Comparison of ENCODE assay signal across 20 cellular contexts in the genomic region with DNA sequence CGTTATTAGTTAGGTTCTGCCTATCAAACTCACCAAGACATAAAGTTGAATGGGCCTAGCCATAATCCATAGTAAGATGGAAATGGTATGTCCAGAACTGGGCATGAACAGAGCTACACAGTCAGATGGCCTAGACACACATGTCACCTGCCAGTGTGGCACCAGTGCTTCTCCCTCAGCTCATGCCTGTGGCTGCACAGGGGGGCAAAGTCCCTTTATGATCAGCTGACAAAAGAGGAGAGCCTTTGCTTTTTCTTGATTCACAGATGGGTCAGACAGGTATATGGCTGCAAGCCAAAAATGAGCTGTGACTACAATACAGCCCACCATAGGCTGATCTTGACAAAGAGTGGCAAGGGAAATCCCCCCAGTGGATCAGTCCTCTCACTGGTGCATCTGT. TPM values are rescaled to one million over a fixed set of nuclear protein-coding genes. Genes with fewer than 3 reads are reported as not detected.
DNase-seq lines count a peak whose midpoint lies in the region; ATAC-seq, FAIRE-seq and TF ChIP-seq lines count a peak whose summit lies in the region.
"Had no signal": no experiment of that assay in that cellular context is flagged by ENCODE, and none has a peak within 500 bp of the region (broad histone marks: within the 10 kb centered on the region; RNA-seq: fewer than 3 reads in every experiment).

No MANE protein-coding gene starts in this region.

- TF ChIP-seq POLR2A in HepG2 (IDR thresholded peaks at IDR 0.05; ENCODE audit: insufficient read depth in 1 of 2, low read depth in 2 of 2, low read length in 2 of 2): no peak
- TF ChIP-seq POLR2A in stomach (IDR thresholded peaks at IDR 0.05): no peak

- TF ChIP-seq EP300 in HepG2 (IDR thresholded peaks at IDR 0.05; ENCODE audit: low read depth in 2 of 2, low read length in 2 of 2) (no peak), HepG2 (CRISPR knock-in tag; IDR thresholded peaks at IDR 0.05; ENCODE audit: borderline replicate concordance) (no peak), stomach (IDR thresholded peaks at IDR 0.05) (no peak)

- ATAC-seq in activated naive CD8-positive, alpha-beta T cell treated with anti-CD3 and anti-CD28 coated beads, Interleukin-2, amount 10 ng/mL, durations not matched to agents 7 days and 5 days (ENCODE audit: low read depth): no peak
- no peak for ATAC-seq in activated naive CD8-positive, alpha-beta T cell treated with anti-CD3 and anti-CD28 coated beads, Interleukin-2, amount 50 U/mL, for 24 hours
- peak; percentile 21; the same call in 1 of the 3 replicates for ATAC-seq in HepG2
- no peak for ATAC-seq in stimulated activated naive B cell treated with anti-CD40 and anti-IgM and Interleukin-4, amounts not matched to agents 10 μg/mL and 1 μg/mL and 100 μg/mL, for 72 hours (replicated peaks)

- H2AFZ ChIP-seq in hepatocyte: no peak overlapping the region
- H2AFZ ChIP-seq in HepG2 (ENCODE audit: low read length): no peak overlapping the region
- H2AFZ ChIP-seq: GM23248 had no signal

- peaks cover 13% of the 10 kb centered on the region for H3K4me1 Mint-ChIP-seq in activated naive CD8-positive, alpha-beta T cell treated with anti-CD3 and anti-CD28 coated beads, Interleukin-2, amount 10 ng/mL, durations not matched to agents 7 days and 5 days
- peaks cover 16% of the 10 kb centered on the region for H3K4me1 Mint-ChIP-seq in activated naive CD8-positive, alpha-beta T cell treated with anti-CD3 and anti-CD28 coated beads, Interleukin-2, amount 50 U/mL, for 24 hours
- H3K4me1 Mint-ChIP-seq in stimulated activated naive B cell treated with anti-CD40 and anti-IgM and Interleukin-4, amounts not matched to agents 10 μg/mL and 1 μg/mL and 100 μg/mL, for 72 hours: peaks cover 24 to 33% of the 10 kb centered on the region in 2 donors

- H4K20me1 ChIP-seq in hepatocyte (ENCODE audit: insufficient read depth, poor library complexity, severe bottlenecking): no peaks in the 10 kb centered on the region
- no peaks in the 10 kb centered on the region for H4K20me1 ChIP-seq in HepG2 (ENCODE audit: insufficient read depth, low read length)

- H3K9ac ChIP-seq in HepG2 (ENCODE audit: insufficient read depth, low read depth, low read length): no peak overlapping the region
- H3K9ac ChIP-seq: GM23248 had no signal

- no peaks in the 10 kb centered on the region for H3K9me3 Mint-ChIP-seq in activated naive CD8-positive, alpha-beta T cell treated with anti-CD3 and anti-CD28 coated beads, Interleukin-2, amount 10 ng/mL, durations not matched to agents 7 days and 5 days
- H3K9me3 Mint-ChIP-seq in activated naive CD8-positive, alpha-beta T cell treated with anti-CD3 and anti-CD28 coated beads, Interleukin-2, amount 50 U/mL, for 24 hours: no peaks in the 10 kb centered on the region
- H3K9me3 Mint-ChIP-seq in stimulated activated naive B cell treated with anti-CD40 and anti-IgM and Interleukin-4, amounts not matched to agents 10 μg/mL and 1 μg/mL and 100 μg/mL, for 72 hours: no peaks in the 10 kb centered on the region
- H3K9me3 Mint-ChIP-seq: CD4-positive, CD25-positive, alpha-beta regulatory T cell; CD8-positive, alpha-beta memory T cell had no signal

- no peaks in the 10 kb centered on the region for H3K36me3 ChIP-seq in hepatocyte (replicated peaks; ENCODE audit: insufficient read depth, low read depth)
- peaks cover 2 to 17% of the 10 kb centered on the region in 2 experiments; a peak in 3 of 5 replicates for H3K36me3 ChIP-seq in HepG2 (replicated peaks in 1 of 2; ENCODE audit: control insufficient read depth in 1 of 2, insufficient read depth in 2 of 2, low read length in 2 of 2)
- peaks cover 0 to 25% (median 16%) of the 10 kb centered on the region in 4 donors for H3K36me3 ChIP-seq in stomach
- H3K36me3 ChIP-seq: BE2C, HAP-1 had no signal

- H3K27me3 ChIP-seq in hepatocyte: no peaks in the 10 kb centered on the region
- H3K27me3 ChIP-seq in HepG2 (ENCODE audit: control insufficient read depth in 1 of 2, insufficient read depth in 2 of 2, low read length in 2 of 2): no peaks in the 10 kb centered on the region
- H3K27me3 ChIP-seq in stomach: no peaks in the 10 kb centered on the region
- H3K27me3 ChIP-seq: BE2C had no signal

- H3K27ac ChIP-seq in hepatocyte: no peak overlapping the region
- H3K27ac ChIP-seq in HepG2 (ENCODE audit: extremely low read length, insufficient read depth, low read length): no peak overlapping the region
- H3K27ac ChIP-seq in stomach: no peak overlapping the region
- H3K27ac ChIP-seq: GM23248 had no signal

- no peak overlapping the region for H3K4me2 ChIP-seq in hepatocyte
- no peak overlapping the region for H3K4me2 ChIP-seq in HepG2 (ENCODE audit: low read depth, low read length)

- peak overlapping the region; percentile 8 for H3K27ac Mint-ChIP-seq in activated naive CD8-positive, alpha-beta T cell treated with anti-CD3 and anti-CD28 coated beads, Interleukin-2, amount 10 ng/mL, durations not matched to agents 7 days and 5 days
- H3K27ac Mint-ChIP-seq in activated naive CD8-positive, alpha-beta T cell treated with anti-CD3 and anti-CD28 coated beads, Interleukin-2, amount 50 U/mL, for 24 hours: no peak overlapping the region
- peak overlapping the region; percentile 59 for H3K27ac Mint-ChIP-seq in stimulated activated naive B cell treated with anti-CD40 and anti-IgM and Interleukin-4, amounts not matched to agents 10 μg/mL and 1 μg/mL and 100 μg/mL, for 72 hours
- H3K27ac Mint-ChIP-seq: CD8-positive, alpha-beta memory T cell had no signal

- no peak for TF ChIP-seq RAD21 in HepG2 (CRISPR knock-in tag; IDR thresholded peaks at IDR 0.05)

- no peaks in the 10 kb centered on the region for H3K4me1 ChIP-seq in hepatocyte (ENCODE audit: insufficient read depth)
- peaks cover 16% of the 10 kb centered on the region; the same call in 1 of the 2 replicates for H3K4me1 ChIP-seq in HepG2 (ENCODE audit: insufficient read depth, low read length)
- peaks cover 0 to 5% (median 2%) of the 10 kb centered on the region in 4 donors for H3K4me1 ChIP-seq in stomach
- H3K4me1 ChIP-seq: BE2C, HAP-1 had no signal

- H3K9me3 ChIP-seq in hepatocyte (ENCODE audit: low read depth): no peaks in the 10 kb centered on the region
- no peaks in the 10 kb centered on the region for H3K9me3 ChIP-seq in HepG2 (ENCODE audit: low read length)
- H3K9me3 ChIP-seq in stomach: no peaks in the 10 kb centered on the region
- H3K9me3 ChIP-seq: BE2C, HAP-1 had no signal

- no peaks in the 10 kb centered on the region for H3K9me2 ChIP-seq in hepatocyte (replicated peaks; ENCODE audit: insufficient read depth)

- intact Hi-C loops in HepG2 (cut with micrococcal nuclease; ENCODE audit: unreplicated experiment) (no loop called here), stomach (cut with DNase I; ENCODE audit: low total_unique reads) (no loop called here)

- in situ Hi-C loops in HepG2 (cut with HindIII; ENCODE audit: extremely low pct_ligation_motif_present, low pct_unique_long_range_greater_than_20kb) (no loop called here), GM13977 (cut with MboI; ENCODE audit: low pct_unique_long_range_greater_than_20kb, low sequenced_read_pairs, unreplicated experiment) (no loop called here)

- no peak for FAIRE-seq in HepG2 (lab: Jason Lieb, UNC)
- FAIRE-seq: A204.1, G401.6, GM12891, GM18507 had no signal

- no peaks in the 10 kb centered on the region for H3K27me3 Mint-ChIP-seq in activated naive CD8-positive, alpha-beta T cell treated with anti-CD3 and anti-CD28 coated beads, Interleukin-2, amount 10 ng/mL, durations not matched to agents 7 days and 5 days
- H3K27me3 Mint-ChIP-seq in activated naive CD8-positive, alpha-beta T cell treated with anti-CD3 and anti-CD28 coated beads, Interleukin-2, amount 50 U/mL, for 24 hours: no peaks in the 10 kb centered on the region
- no peaks in the 10 kb centered on the region for H3K27me3 Mint-ChIP-seq in stimulated activated naive B cell treated with anti-CD40 and anti-IgM and Interleukin-4, amounts not matched to agents 10 μg/mL and 1 μg/mL and 100 μg/mL, for 72 hours
- H3K27me3 Mint-ChIP-seq: CD4-positive, CD25-positive, alpha-beta regulatory T cell; CD8-positive, alpha-beta memory T cell had no signal

- CTCF ChIA-PET in HepG2 (lab: Yijun Ruan, JAX; ENCODE audit: low intra/inter-chr PET ratio, low total read pairs): no interaction called here

- no peak overlapping the region for H3K4me3 Mint-ChIP-seq in activated naive CD8-positive, alpha-beta T cell treated with anti-CD3 and anti-CD28 coated beads, Interleukin-2, amount 10 ng/mL, durations not matched to agents 7 days and 5 days
- no peak overlapping the region for H3K4me3 Mint-ChIP-seq in activated naive CD8-positive, alpha-beta T cell treated with anti-CD3 and anti-CD28 coated beads, Interleukin-2, amount 50 U/mL, for 24 hours
- no peak overlapping the region for H3K4me3 Mint-ChIP-seq in stimulated activated naive B cell treated with anti-CD40 and anti-IgM and Interleukin-4, amounts not matched to agents 10 μg/mL and 1 μg/mL and 100 μg/mL, for 72 hours
- H3K4me3 Mint-ChIP-seq: CD4-positive, CD25-positive, alpha-beta regulatory T cell; CD8-positive, alpha-beta memory T cell had no signal

- H3K79me2 ChIP-seq in hepatocyte: no peaks in the 10 kb centered on the region
- no peaks in the 10 kb centered on the region for H3K79me2 ChIP-seq in HepG2 (ENCODE audit: insufficient read depth, low read length)

- no peak for DNase-seq in activated naive CD8-positive, alpha-beta T cell treated with anti-CD3 and anti-CD28 coated beads, Interleukin-2, amount 10 ng/mL, durations not matched to agents 7 days and 5 days
- no peak for DNase-seq in activated naive CD8-positive, alpha-beta T cell treated with anti-CD3 and anti-CD28 coated beads, Interleukin-2, amount 50 U/mL, for 24 hours
- DNase-seq in hepatocyte (ENCODE audit: low spot score): peak; percentile 55
- peak; percentile 50 for DNase-seq in HepG2 (ENCODE audit: low spot score)
- DNase-seq in stimulated activated naive B cell treated with anti-CD40 and anti-IgM and Interleukin-4, amounts not matched to agents 10 μg/mL and 1 μg/mL and 100 μg/mL, for 72 hours: no peak
- DNase-seq in Kasumi-1 (lab: John Stamatoyannopoulos, UW): no peak
- no peak for DNase-seq in GM13977 (ENCODE audit: low spot score)
- no peak for DNase-seq in stomach
- DNase-seq: ACHN; BE2C; C1 segment of cervical spinal cord; CD4-positive, CD25-positive, alpha-beta regulatory T cell; CD8-positive, alpha-beta memory T cell; COR-L47; GM23248 had no signal

- peaks cover 1% of the 10 kb centered on the region for H3K36me3 Mint-ChIP-seq in activated naive CD8-positive, alpha-beta T cell treated with anti-CD3 and anti-CD28 coated beads, Interleukin-2, amount 10 ng/mL, durations not matched to agents 7 days and 5 days
- H3K36me3 Mint-ChIP-seq in activated naive CD8-positive, alpha-beta T cell treated with anti-CD3 and anti-CD28 coated beads, Interleukin-2, amount 50 U/mL, for 24 hours (ENCODE audit: low read depth): no peaks in the 10 kb centered on the region
- peaks cover 7 to 17% of the 10 kb centered on the region in 2 donors for H3K36me3 Mint-ChIP-seq in stimulated activated naive B cell treated with anti-CD40 and anti-IgM and Interleukin-4, amounts not matched to agents 10 μg/mL and 1 μg/mL and 100 μg/mL, for 72 hours

- POLR2A ChIA-PET in activated naive CD8-positive, alpha-beta T cell treated with anti-CD3 and anti-CD28 coated beads, Interleukin-2, amount 10 ng/mL, durations not matched to agents 7 days and 5 days (lab: Charles Lee): interaction anchor here (0.5 kb wide), 1 partner anchor 26 kb away, joined by 3 read pairs; no protein-coding TSS in a partner anchor
- POLR2A ChIA-PET in HepG2 (lab: Yijun Ruan, JAX): interaction anchor here (1.1 to 1.5 kb wide), 2 partner anchors 24 to 27 kb away, joined by 3 to 6 read pairs; no protein-coding TSS in a partner anchor

- BruUV-seq in HepG2 (replicated peaks; lab: Mats Ljungman, UMichigan): no TSS peak

- TF ChIP-seq CTCF in hepatocyte (IDR thresholded peaks at IDR 0.05; ENCODE audit: poor library complexity): no peak
- TF ChIP-seq CTCF in HepG2 (CRISPR knock-in tag; IDR thresholded peaks at IDR 0.05): no peak
- no peak for TF ChIP-seq CTCF in GM13977 (IDR thresholded peaks at IDR 0.05; ENCODE audit: extremely low read depth, insufficient read depth, missing control alignments)
- TF ChIP-seq CTCF in stomach (IDR thresholded peaks at IDR 0.05): no peak

- H3K4me3 ChIP-seq in hepatocyte (no peak overlapping the region), HepG2 (replicated peaks in 1 of 3; ENCODE audit: insufficient read depth in 1 of 3, low read depth in 2 of 3, low read length in 3 of 3) (no peak overlapping the region), stomach (no peak overlapping the region)
- H3K4me3 ChIP-seq: GM23248, HAP-1 had no signal

- WGBS in hepatocyte (ENCODE audit: low lambda C conversion rate, missing lambda C conversion rate): 94% methylated on average over 1 of the region's 1 CpG
- WGBS in HepG2 (ENCODE audit: low lambda C conversion rate): 100% methylated on average over 1 of the region's 1 CpG
- 97 to 100% (median 100%) methylated on average over 1 of the region's 1 CpG for WGBS in stomach, 5 donors

RNA-seq across cellular contexts. Expression of a gene that starts 28.3 kb away (rescaled TPM):
- total RNA-seq in activated naive CD8-positive, alpha-beta T cell treated with anti-CD3 and anti-CD28 coated beads, Interleukin-2, amount 10 ng/mL, durations not matched to agents 7 days and 5 days: 100 to 1,000 TPM; 105 to 114 TPM
- total RNA-seq in hepatocyte (119 and 138 TPM in 2 replicates), HepG2 (2016; rRNA removed; fragmentation: Illumina TruSeq; extraction: Trizol) (300 and 332 TPM in 2 replicates), stomach (100 to 1,000 TPM in 2 of 5 donors, 10 to 100 TPM in 3; 30.3 to 165 (median 87.5) TPM)
- polyA plus RNA-seq in hepatocyte (92.8 and 101 TPM in 2 replicates), HepG2 (2011; rRNA removed) (67.2 and 88.2 TPM in 2 replicates), stomach (10 to 100 TPM; 34.6 to 46.4 (median 43.1) TPM)
- 45.1 and 56.7 TPM in 2 replicates for total RNA-seq in HepG2 (2016; cell fraction: cytosol; rRNA removed; fragmentation: Illumina TruSeq; extraction: Trizol; ENCODE audit: low read depth)
- 302 and 329 TPM in 2 replicates for total RNA-seq in HepG2 (2016; cell fraction: insoluble cytoplasmic fraction; rRNA removed; fragmentation: Illumina TruSeq; extraction: Trizol)
- 220 and 258 TPM in 2 replicates for total RNA-seq in HepG2 (2016; cell fraction: membrane; rRNA removed; fragmentation: Illumina TruSeq; extraction: Trizol)
- 168 and 191 TPM in 2 replicates for total RNA-seq in HepG2 (2016; cell fraction: nucleus; rRNA removed; fragmentation: Illumina TruSeq; extraction: Trizol)
- 44.2 and 66.6 TPM in 2 replicates for polyA plus RNA-seq in HepG2 (2011; cell fraction: cytosol; rRNA removed)
- polyA plus RNA-seq in HepG2 (2011; cell fraction: nucleus; rRNA removed): 90.2 and 107 TPM in 2 replicates
- 93.8 and 117 TPM in 2 replicates for polyA plus RNA-seq in HepG2 (2012)
- 26.0 and 34.9 TPM in 2 replicates for polyA plus RNA-seq in HepG2 (2016; cell fraction: cytosol; fragmentation: Illumina TruSeq; extraction: Trizol; ENCODE audit: low read depth)
- polyA plus RNA-seq in HepG2 (2016; cell fraction: insoluble cytoplasmic fraction; fragmentation: Illumina TruSeq; extraction: Trizol; ENCODE audit: low read depth): 237 and 245 TPM in 2 replicates
- 111 and 128 TPM in 2 replicates for polyA plus RNA-seq in HepG2 (2016; cell fraction: membrane; fragmentation: Illumina TruSeq; extraction: Trizol; ENCODE audit: low read depth)
- 205 and 220 TPM in 2 replicates for polyA plus RNA-seq in HepG2 (2016; cell fraction: nucleus; fragmentation: Illumina TruSeq; extraction: Trizol; ENCODE audit: insufficient read depth, low read depth)
- polyA minus RNA-seq in HepG2 (2011; rRNA and poly(A)+ RNA removed; ENCODE audit: low replicate concordance): 78.3 and 92.3 TPM in 2 replicates
- 89.8 and 100 TPM in 2 replicates for polyA minus RNA-seq in HepG2 (2011; cell fraction: cytosol; rRNA and poly(A)+ RNA removed)
- polyA minus RNA-seq in HepG2 (2011; cell fraction: nucleus; rRNA and poly(A)+ RNA removed): 137 and 187 TPM in 2 replicates

RNA-seq across cellular contexts. Expression of a gene that starts 28.9 kb away (rescaled TPM):
- total RNA-seq in activated naive CD8-positive, alpha-beta T cell treated with anti-CD3 and anti-CD28 coated beads, Interleukin-2, amount 10 ng/mL, durations not matched to agents 7 days and 5 days: 10 to 100 TPM; 33.4 to 39.1 TPM
- total RNA-seq in hepatocyte (32.5 and 33.6 TPM in 2 replicates), HepG2 (2016; rRNA removed; fragmentation: Illumina TruSeq; extraction: Trizol) (15.7 and 21.5 TPM in 2 replicates), stomach (10 to 100 TPM in 4 of 5 donors, 1 to 10 TPM in 1; 5.8 to 51.6 (median 21.9) TPM)
- polyA plus RNA-seq in hepatocyte (44.4 and 44.5 TPM in 2 replicates), HepG2 (2011; rRNA removed) (33.9 and 45.2 TPM in 2 replicates), stomach (10 to 100 TPM in 1 of 3 donors, 1 to 10 TPM in 2; 5.7 to 11.4 (median 9.6) TPM)
- 1.6 and 1.7 TPM in 2 replicates for total RNA-seq in HepG2 (2016; cell fraction: cytosol; rRNA removed; fragmentation: Illumina TruSeq; extraction: Trizol; ENCODE audit: low read depth)
- 13.2 and 21.0 TPM in 2 replicates for total RNA-seq in HepG2 (2016; cell fraction: insoluble cytoplasmic fraction; rRNA removed; fragmentation: Illumina TruSeq; extraction: Trizol)
- total RNA-seq in HepG2 (2016; cell fraction: membrane; rRNA removed; fragmentation: Illumina TruSeq; extraction: Trizol): 7.2 and 9.0 TPM in 2 replicates
- 18.7 and 20.0 TPM in 2 replicates for total RNA-seq in HepG2 (2016; cell fraction: nucleus; rRNA removed; fragmentation: Illumina TruSeq; extraction: Trizol)
- polyA plus RNA-seq in HepG2 (2011; cell fraction: cytosol; rRNA removed): 24.6 and 25.3 TPM in 2 replicates
- polyA plus RNA-seq in HepG2 (2011; cell fraction: nucleus; rRNA removed): 23.8 and 26.6 TPM in 2 replicates
- 18.5 and 22.4 TPM in 2 replicates for polyA plus RNA-seq in HepG2 (2012)
- 1.5 and 1.9 TPM in 2 replicates for polyA plus RNA-seq in HepG2 (2016; cell fraction: cytosol; fragmentation: Illumina TruSeq; extraction: Trizol; ENCODE audit: low read depth)
- polyA plus RNA-seq in HepG2 (2016; cell fraction: insoluble cytoplasmic fraction; fragmentation: Illumina TruSeq; extraction: Trizol; ENCODE audit: low read depth): 13.9 and 16.7 TPM in 2 replicates
- 5.0 and 5.8 TPM in 2 replicates for polyA plus RNA-seq in HepG2 (2016; cell fraction: membrane; fragmentation: Illumina TruSeq; extraction: Trizol; ENCODE audit: low read depth)
- polyA plus RNA-seq in HepG2 (2016; cell fraction: nucleus; fragmentation: Illumina TruSeq; extraction: Trizol; ENCODE audit: insufficient read depth, low read depth): 26.4 and 31.8 TPM in 2 replicates
- 75.3 and 118 TPM in 2 replicates for polyA minus RNA-seq in HepG2 (2011; rRNA and poly(A)+ RNA removed; ENCODE audit: low replicate concordance)
- 16.4 and 21.8 TPM in 2 replicates for polyA minus RNA-seq in HepG2 (2011; cell fraction: cytosol; rRNA and poly(A)+ RNA removed)
- polyA minus RNA-seq in HepG2 (2011; cell fraction: nucleus; rRNA and poly(A)+ RNA removed): 26.3 and 29.3 TPM in 2 replicates

RNA-seq across cellular contexts. Expression of a gene that starts 29.1 kb away (rescaled TPM):
- total RNA-seq in activated naive CD8-positive, alpha-beta T cell treated with anti-CD3 and anti-CD28 coated beads, Interleukin-2, amount 10 ng/mL, durations not matched to agents 7 days and 5 days: 10 to 100 TPM; 66.2 to 68.2 TPM
- total RNA-seq in hepatocyte (90.1 and 96.4 TPM in 2 replicates), HepG2 (2016; rRNA removed; fragmentation: Illumina TruSeq; extraction: Trizol) (99.3 and 118 TPM in 2 replicates), stomach (100 to 1,000 TPM in 2 of 5 donors, 10 to 100 TPM in 3; 58.3 to 161 (median 95.3) TPM)
- polyA plus RNA-seq in hepatocyte (66.9 and 71.2 TPM in 2 replicates), HepG2 (2011; rRNA removed) (109 and 120 TPM in 2 replicates), stomach (10 to 100 TPM; 29.3 to 43.4 (median 42.3) TPM)
- 14.9 and 15.6 TPM in 2 replicates for total RNA-seq in HepG2 (2016; cell fraction: cytosol; rRNA removed; fragmentation: Illumina TruSeq; extraction: Trizol; ENCODE audit: low read depth)
- 102 and 121 TPM in 2 replicates for total RNA-seq in HepG2 (2016; cell fraction: insoluble cytoplasmic fraction; rRNA removed; fragmentation: Illumina TruSeq; extraction: Trizol)
- 38.1 and 39.7 TPM in 2 replicates for total RNA-seq in HepG2 (2016; cell fraction: membrane; rRNA removed; fragmentation: Illumina TruSeq; extraction: Trizol)
- total RNA-seq in HepG2 (2016; cell fraction: nucleus; rRNA removed; fragmentation: Illumina TruSeq; extraction: Trizol): 61.9 and 65.1 TPM in 2 replicates
- polyA plus RNA-seq in HepG2 (2011; cell fraction: cytosol; rRNA removed): 120 and 159 TPM in 2 replicates
- 110 and 111 TPM in 2 replicates for polyA plus RNA-seq in HepG2 (2011; cell fraction: nucleus; rRNA removed)
- 69.5 and 70.0 TPM in 2 replicates for polyA plus RNA-seq in HepG2 (2012)
- polyA plus RNA-seq in HepG2 (2016; cell fraction: cytosol; fragmentation: Illumina TruSeq; extraction: Trizol; ENCODE audit: low read depth): 16.2 and 16.4 TPM in 2 replicates
- polyA plus RNA-seq in HepG2 (2016; cell fraction: insoluble cytoplasmic fraction; fragmentation: Illumina TruSeq; extraction: Trizol; ENCODE audit: low read depth): 117 and 126 TPM in 2 replicates
- 29.3 and 29.6 TPM in 2 replicates for polyA plus RNA-seq in HepG2 (2016; cell fraction: membrane; fragmentation: Illumina TruSeq; extraction: Trizol; ENCODE audit: low read depth)
- polyA plus RNA-seq in HepG2 (2016; cell fraction: nucleus; fragmentation: Illumina TruSeq; extraction: Trizol; ENCODE audit: insufficient read depth, low read depth): 148 and 152 TPM in 2 replicates
- polyA minus RNA-seq in HepG2 (2011; rRNA and poly(A)+ RNA removed; ENCODE audit: low replicate concordance): 225 and 243 TPM in 2 replicates
- polyA minus RNA-seq in HepG2 (2011; cell fraction: cytosol; rRNA and poly(A)+ RNA removed): 65.5 and 66.8 TPM in 2 replicates
- 49.4 and 55.6 TPM in 2 replicates for polyA minus RNA-seq in HepG2 (2011; cell fraction: nucleus; rRNA and poly(A)+ RNA removed)

Comparison
In these comparisons a context has a peak if more than half of its experiments do, and no peak if none do; other contexts are left out.
1. DNase-seq: peak in hepatocyte (single experiment) and HepG2 (single experiment); none in activated naive CD8-positive, alpha-beta T cell treated with anti-CD3 and anti-CD28 coated beads, Interleukin-2, amount 10 ng/mL, durations not matched to agents 7 days and 5 days (single experiment), activated naive CD8-positive, alpha-beta T cell treated with anti-CD3 and anti-CD28 coated beads, Interleukin-2, amount 50 U/mL, for 24 hours (single experiment), stimulated activated naive B cell treated with anti-CD40 and anti-IgM and Interleukin-4, amounts not matched to agents 10 μg/mL and 1 μg/mL and 100 μg/mL, for 72 hours (single experiment), Kasumi-1 (0 of 2), GM13977 (single experiment) and stomach (single experiment).